In the genomic region with DNA sequence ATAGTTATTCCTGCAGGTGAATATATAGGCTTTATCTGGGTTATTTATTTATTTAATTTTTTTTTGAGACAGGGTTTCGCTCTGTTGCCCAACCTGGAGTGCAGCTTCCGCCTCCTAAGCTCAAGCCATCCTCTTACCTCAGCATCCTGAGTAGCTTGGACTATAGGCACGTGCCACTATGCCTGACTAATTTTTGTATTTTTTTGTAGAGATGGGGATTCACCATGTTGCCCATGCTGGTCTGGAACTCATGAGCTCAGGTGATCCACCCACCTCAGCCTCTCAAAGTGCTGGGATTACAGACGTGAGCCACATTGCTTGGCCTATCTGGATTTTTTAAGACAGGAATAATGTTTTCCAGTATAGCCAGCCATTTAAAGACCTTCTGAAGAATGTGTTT, we compare ENCODE assay signal across 10 cellular contexts. TPM values are rescaled to one million over a fixed set of nuclear protein-coding genes. Genes with fewer than 3 reads are reported as not detected.
DNase-seq lines count a peak whose midpoint lies in the region; FAIRE-seq and TF ChIP-seq lines count a peak whose summit lies in the region.
"Had no signal": no experiment of that assay in that cellular context is flagged by ENCODE, and none has a peak within 500 bp of the region (broad histone marks: within the 10 kb centered on the region; RNA-seq: fewer than 3 reads in every experiment).

No MANE protein-coding gene starts in this region.

- H3K4me3 ChIP-seq in AG10803 (ENCODE audit: low read length) (peak overlapping the region; percentile 82), WERI-Rb-1 (ENCODE audit: low read depth, low read length) (peak overlapping the region; percentile 77; the same call in 1 of the 2 replicates), iPS-18a (ENCODE audit: low read length) (peak overlapping the region; percentile 100), kidney (ENCODE audit: low read length in 2 of 2) (no peak overlapping the region)

- H3T11ph ChIP-seq in H9 (ENCODE audit: low read length): no peak overlapping the region

- H2AFZ ChIP-seq in H9 (ENCODE audit: low read length): no peak overlapping the region

- no peak for FAIRE-seq in kidney (lab: Jason Lieb, UNC)

- H3K36me3 ChIP-seq in WERI-Rb-1 (peaks cover 50% of the 10 kb centered on the region), iPS-18a (ENCODE audit: control insufficient read depth, low read depth, low read length) (peaks cover 58% of the 10 kb centered on the region), kidney (ENCODE audit: control insufficient read depth in 1 of 2, insufficient read depth in 2 of 2, low read length in 2 of 2) (peaks cover 21 to 34% of the 10 kb centered on the region in 2 donors)

- H3K27me3 ChIP-seq in H9 (ENCODE audit: insufficient read depth, low read length) (no peaks in the 10 kb centered on the region), WERI-Rb-1 (ENCODE audit: insufficient read depth, low read depth, severe bottlenecking) (no peaks in the 10 kb centered on the region), iPS-18a (ENCODE audit: control insufficient read depth, insufficient read depth, low read length) (no peaks in the 10 kb centered on the region)

- H2AK5ac ChIP-seq in H9 (ENCODE audit: insufficient read length, low read length): no peak overlapping the region

- no peak overlapping the region for H4K91ac ChIP-seq in H9 (ENCODE audit: insufficient read length, low read depth, low read length)

- peaks cover 13% of the 10 kb centered on the region; the same call in 1 of the 2 replicates for H3K79me2 ChIP-seq in H9 (ENCODE audit: insufficient read depth, low read length)

- H2BK15ac ChIP-seq in H9 (ENCODE audit: low read depth, low read length): no peak overlapping the region

- no peak overlapping the region for H2BK20ac ChIP-seq in H9 (ENCODE audit: low read depth, low read length, poor library complexity, severe bottlenecking)

- peaks cover 5% of the 10 kb centered on the region for H4K20me1 ChIP-seq in H9 (ENCODE audit: control insufficient read depth, insufficient read depth, insufficient read length)

- intact Hi-C loops in kidney (cut with DNase I): no loop called here

- H3K9me3 ChIP-seq in H9 (ENCODE audit: control insufficient read depth, low read depth, low read length) (no peaks in the 10 kb centered on the region), WERI-Rb-1 (ENCODE audit: severe bottlenecking) (peaks cover 5% of the 10 kb centered on the region), iPS-18a (ENCODE audit: control insufficient read depth, low read depth, low read length) (no peaks in the 10 kb centered on the region), kidney (ENCODE audit: control insufficient read depth in 1 of 2, low read length in 2 of 2) (no peaks in the 10 kb centered on the region)

- no peak overlapping the region for H3K56ac ChIP-seq in H9 (ENCODE audit: insufficient read length, low read depth, low read length)

- DNase-seq in AG10803 (ENCODE audit: low read depth): no peak
- no peak for DNase-seq in H9
- DNase-seq in WERI-Rb-1: no peak
- DNase-seq in kidney: no peak
- DNase-seq in NCI-H1436 treated with DMSO at 0.1 percent for 48 hours (lab: John Stamatoyannopoulos, UW): no peak
- DNase-seq in GM03348 (ENCODE audit: low spot score): no peak
- no peak for DNase-seq in hypothalamus (lab: John Stamatoyannopoulos, UW)
- DNase-seq: EL, NCI-H187 treated with DMSO at 0.1 percent for 48 hours had no signal

- H3K36me3 Mint-ChIP-seq in H9 (ENCODE audit: insufficient read depth in 1 of 3, low read depth in 3 of 3): peaks cover 43 to 55% (median 52%) of the 10 kb centered on the region in 3 experiments

- no peak for TF ChIP-seq CTCF in AG10803 (conservative IDR thresholded peaks at IDR 0.05; ENCODE audit: low read length)
- TF ChIP-seq CTCF in H9 (conservative IDR thresholded peaks at IDR 0.05): no peak
- no peak for TF ChIP-seq CTCF in WERI-Rb-1 (IDR thresholded peaks at IDR 0.05; ENCODE audit: low read depth, low read length)
- no peak for TF ChIP-seq CTCF in kidney (IDR thresholded peaks at IDR 0.05; ENCODE audit: borderline replicate concordance, extremely low read depth, insufficient read depth)

- peak overlapping the region in 2 of 3 experiments; percentile 72 to 91; a peak in 3 of 7 replicates for H3K27ac Mint-ChIP-seq in H9

- peaks cover 12% of the 10 kb centered on the region for H3K23me2 ChIP-seq in H9 (ENCODE audit: insufficient read length, low read depth, low read length, poor library complexity, severe bottlenecking)

- no peak overlapping the region for H3K4ac ChIP-seq in H9 (ENCODE audit: low read depth, low read length)

- H2BK120ac ChIP-seq in H9 (ENCODE audit: low read depth, low read length, poor library complexity, severe bottlenecking): no peak overlapping the region

- H4K8ac ChIP-seq in H9 (replicated peaks; ENCODE audit: insufficient read length, low read depth, low read length): no peak overlapping the region

- H3K79me1 ChIP-seq in H9 (ENCODE audit: insufficient read depth, low read depth, low read length, poor library complexity, severe bottlenecking): no peaks in the 10 kb centered on the region

- H3K14ac ChIP-seq in H9 (ENCODE audit: insufficient read depth, low read length): no peak overlapping the region

- H3K27ac ChIP-seq in H9 (ENCODE audit: insufficient read length, low read depth, low read length) (no peak overlapping the region), WERI-Rb-1 (no peak overlapping the region), iPS-18a (ENCODE audit: low read length) (no peak overlapping the region), kidney (ENCODE audit: low read depth in 2 of 2, low read length in 2 of 2) (no peak overlapping the region)

- H4K5ac ChIP-seq in H9 (ENCODE audit: insufficient read length, low read depth, low read length): no peak overlapping the region

- no peaks in the 10 kb centered on the region; the same call in 1 of the 2 replicates for H3K27me3 Mint-ChIP-seq in H9 (ENCODE audit: low read depth)

- H3K4me2 ChIP-seq in H9 (ENCODE audit: insufficient read depth, insufficient read length, low read length): peak overlapping the region; percentile 97

- peak overlapping the region; percentile 96 for H3K9ac ChIP-seq in H9 (ENCODE audit: extremely low read depth, insufficient read length, low read length)
- peak overlapping the region; percentile 99 for H3K9ac ChIP-seq in iPS-18a (ENCODE audit: low read length)
- no peak overlapping the region for H3K9ac ChIP-seq in kidney (ENCODE audit: low read length in 2 of 2)

- WGBS in H9 (ENCODE audit: extremely low coverage, insufficient read length, low lambda C conversion rate): no CpG with 5 or more reads among the region's 4 CpGs

- peaks cover 51 to 66% of the 10 kb centered on the region in 2 experiments for H3K4me1 Mint-ChIP-seq in H9

- H3K23ac ChIP-seq in H9 (ENCODE audit: insufficient read length, low read depth, low read length): no peak overlapping the region

- H3K4me1 ChIP-seq in H9 (ENCODE audit: insufficient read depth, low read length): peaks cover 2% of the 10 kb centered on the region; the same call in 1 of the 2 replicates
- H3K4me1 ChIP-seq in iPS-18a (ENCODE audit: control insufficient read depth, low read depth, low read length): peaks cover 34% of the 10 kb centered on the region
- H3K4me1 ChIP-seq in kidney (ENCODE audit: control insufficient read depth in 1 of 2, insufficient read depth in 1 of 2, low read depth in 1 of 2, low read length in 2 of 2): peaks cover 8 to 11% of the 10 kb centered on the region in 2 donors

- H2BK5ac ChIP-seq in H9 (ENCODE audit: insufficient read length, low read length): no peak overlapping the region

- peak overlapping the region; percentile 92 to 99 for H3K4me3 Mint-ChIP-seq in H9

- no peak overlapping the region for H2BK12ac ChIP-seq in H9 (ENCODE audit: insufficient read length, low read depth, low read length)

- peaks cover 0 to 2% of the 10 kb centered on the region in 2 experiments; a peak in 1 of 5 replicates for H3K9me3 Mint-ChIP-seq in H9

- H3K18ac ChIP-seq in H9 (ENCODE audit: insufficient read length, low read depth, low read length): no peak overlapping the region

RNA-seq across cellular contexts. Expression of a gene that starts 2.0 kb away (rescaled TPM):
- total RNA-seq in H9 (2021): 1,968 and 1,971 TPM in 2 replicates
- 369 TPM for total RNA-seq in kidney
- 422 TPM for polyA plus RNA-seq in kidney (ENCODE audit: insufficient read depth, low read depth, low replicate concordance)

RNA-seq across cellular contexts. Expression of a gene that starts 34.8 kb away (rescaled TPM):
- total RNA-seq in H9 (2021) (16.8 and 19.4 TPM in 2 replicates), kidney (20.4 TPM)
- 10.1 TPM for polyA plus RNA-seq in kidney (ENCODE audit: insufficient read depth, low read depth, low replicate concordance)

Comparison
In these comparisons a context has a peak if more than half of its experiments do, and no peak if none do; other contexts are left out.
1. H3K4me3 ChIP-seq: peak in AG10803 (single experiment), WERI-Rb-1 (single experiment) and iPS-18a (single experiment); none in kidney (0 of 2).
2. H3K9ac ChIP-seq: peak in H9 (single experiment) and iPS-18a (single experiment); none in kidney (0 of 2).